12 cellular contexts compared by ENCODE assay signal in the genomic region with DNA sequence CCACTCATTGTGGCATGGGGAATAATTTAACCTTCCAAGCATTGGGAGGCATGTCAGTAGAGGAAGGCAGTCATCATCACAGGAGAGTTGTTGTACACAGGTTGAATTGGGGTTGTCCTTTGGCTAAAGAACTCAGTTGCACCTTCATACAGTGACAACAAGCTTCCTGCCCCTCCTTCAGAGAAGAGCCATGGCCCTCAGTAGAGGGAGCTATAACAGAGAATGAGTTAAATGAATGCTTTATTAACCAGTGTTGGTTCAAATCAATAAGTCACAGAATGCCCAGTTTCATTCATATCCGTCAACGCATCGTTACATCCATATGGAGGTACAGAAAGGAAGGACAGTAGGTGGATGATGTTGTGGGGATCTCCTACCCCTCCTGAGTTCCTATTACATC. TPM values are rescaled to one million over a fixed set of nuclear protein-coding genes. Genes with fewer than 3 reads are reported as not detected.
DNase-seq lines count a peak whose midpoint lies in the region; ATAC-seq and TF ChIP-seq lines count a peak whose summit lies in the region.
"Had no signal": no experiment of that assay in that cellular context is flagged by ENCODE, and none has a peak within 500 bp of the region (broad histone marks: within the 10 kb centered on the region; RNA-seq: fewer than 3 reads in every experiment).

No MANE protein-coding gene starts in this region.

- CTCF ChIA-PET in WTC11 (lab: Charles Lee) = interaction anchor here (0.6 to 1.0 kb wide), 5 partner anchors 10 to 164 kb away, joined by 3 read pairs; no protein-coding TSS in a partner anchor

- TF ChIP-seq CTCF in 22Rv1 (IDR thresholded peaks at IDR 0.05) (peak; percentile 27), GM06990 (IDR thresholded peaks at IDR 0.05; ENCODE audit: insufficient read depth, low read length, poor library complexity, severe bottlenecking) (peak; percentile 17), NB4 (IDR thresholded peaks at IDR 0.05; ENCODE audit: low read depth, low read length) (peak; percentile 4), WTC11 (IDR thresholded peaks at IDR 0.05) (no peak)

- ATAC-seq in WTC11 (peak; percentile 56; the same call in 1 of the 2 replicates), GM21786 (IDR thresholded peaks at IDR 0.05; ENCODE audit: unreplicated experiment) (no peak)

- H3K27me3 Mint-ChIP-seq in WTC11 (ENCODE audit: low read depth) = no peaks in the 10 kb centered on the region
- peaks cover 3% of the 10 kb centered on the region for H3K27me3 Mint-ChIP-seq in activated CD4-positive, alpha-beta T cell treated with anti-CD3 and anti-CD28 coated beads, Interleukin-2, amount 10 ng/mL, durations not matched to agents 24 days and 14 days

- peaks cover 7% of the 10 kb centered on the region for H3K4me1 Mint-ChIP-seq in WTC11
- H3K4me1 Mint-ChIP-seq in activated CD4-positive, alpha-beta T cell treated with anti-CD3 and anti-CD28 coated beads, Interleukin-2, amount 10 ng/mL, durations not matched to agents 24 days and 14 days = peaks cover 21% of the 10 kb centered on the region

- DNase-seq in GM06990 (ENCODE audit: extremely low read depth, insufficient read length) (no peak), NB4 (ENCODE audit: low read depth) (no peak), WTC11 (ENCODE audit: low spot score) (no peak), OCI-M2 (lab: John Stamatoyannopoulos, UW; ENCODE audit: unreplicated experiment) (no peak)
- no peak for DNase-seq in activated CD4-positive, alpha-beta T cell treated with anti-CD3 and anti-CD28 coated beads, Interleukin-2, amount 10 ng/mL, durations not matched to agents 24 days and 14 days
- DNase-seq: BE2C, DMS 273 treated with DMSO at 0.1 percent for 48 hours, NCI-H345, NCI-H774, RPMI8226 had no signal

- no peaks in the 10 kb centered on the region for H3K36me3 ChIP-seq in GM06990 (ENCODE audit: control insufficient read depth, insufficient read depth, low read length)
- H3K36me3 ChIP-seq: BE2C had no signal

- H3K4me3 ChIP-seq in GM06990 (replicated peaks; ENCODE audit: low read depth, low read length) = no peak overlapping the region
- H3K4me3 ChIP-seq in NB4 (ENCODE audit: low read depth, low read length) = no peak overlapping the region

- TF ChIP-seq POLR2A in NB4 (IDR thresholded peaks at IDR 0.05; ENCODE audit: extremely low read depth, insufficient read length) = no peak

- intact Hi-C loops in activated CD4-positive, alpha-beta T cell treated with anti-CD3 and anti-CD28 coated beads, Interleukin-2, amount 10 ng/mL, durations not matched to agents 24 days and 14 days (cut with micrococcal nuclease) = no loop called here

- no peaks in the 10 kb centered on the region for H3K36me3 Mint-ChIP-seq in WTC11
- no peaks in the 10 kb centered on the region for H3K36me3 Mint-ChIP-seq in activated CD4-positive, alpha-beta T cell treated with anti-CD3 and anti-CD28 coated beads, Interleukin-2, amount 10 ng/mL, durations not matched to agents 24 days and 14 days (ENCODE audit: low read depth)

- H3K27ac Mint-ChIP-seq in WTC11 = no peak overlapping the region
- H3K27ac Mint-ChIP-seq in activated CD4-positive, alpha-beta T cell treated with anti-CD3 and anti-CD28 coated beads, Interleukin-2, amount 10 ng/mL, durations not matched to agents 24 days and 14 days = no peak overlapping the region

- H3K4me3 Mint-ChIP-seq in WTC11 = no peak overlapping the region
- H3K4me3 Mint-ChIP-seq in activated CD4-positive, alpha-beta T cell treated with anti-CD3 and anti-CD28 coated beads, Interleukin-2, amount 10 ng/mL, durations not matched to agents 24 days and 14 days = no peak overlapping the region

- H3K9me3 Mint-ChIP-seq in WTC11 = no peaks in the 10 kb centered on the region
- H3K9me3 Mint-ChIP-seq in activated CD4-positive, alpha-beta T cell treated with anti-CD3 and anti-CD28 coated beads, Interleukin-2, amount 10 ng/mL, durations not matched to agents 24 days and 14 days = peaks cover 3% of the 10 kb centered on the region

- POLR2A ChIA-PET in WTC11 (lab: Charles Lee) = no interaction called here

- no peaks in the 10 kb centered on the region for H3K27me3 ChIP-seq in GM06990 (replicated peaks; ENCODE audit: control insufficient read depth, insufficient read depth, low read length)
- H3K27me3 ChIP-seq: BE2C had no signal

- H3K27ac ChIP-seq in 22Rv1 = no peak overlapping the region

TF ChIP-seq in WTC11, 78 proteins besides CTCF, POLR2A, EP300 and RAD21:
- TF ChIP-seq ZNF396 (CRISPR knock-in tag; IDR thresholded peaks at IDR 0.05; ENCODE audit: borderline replicate concordance) = no peak
- TF ChIP-seq ZNF219 (CRISPR knock-in tag; IDR thresholded peaks at IDR 0.05; ENCODE audit: borderline replicate concordance) = no peak
- no peak for TF ChIP-seq NR2C2 (CRISPR knock-in tag; IDR thresholded peaks at IDR 0.05)
- no peak for TF ChIP-seq SMAD4 (CRISPR knock-in tag; IDR thresholded peaks at IDR 0.05)
- TF ChIP-seq, protein P1, sequence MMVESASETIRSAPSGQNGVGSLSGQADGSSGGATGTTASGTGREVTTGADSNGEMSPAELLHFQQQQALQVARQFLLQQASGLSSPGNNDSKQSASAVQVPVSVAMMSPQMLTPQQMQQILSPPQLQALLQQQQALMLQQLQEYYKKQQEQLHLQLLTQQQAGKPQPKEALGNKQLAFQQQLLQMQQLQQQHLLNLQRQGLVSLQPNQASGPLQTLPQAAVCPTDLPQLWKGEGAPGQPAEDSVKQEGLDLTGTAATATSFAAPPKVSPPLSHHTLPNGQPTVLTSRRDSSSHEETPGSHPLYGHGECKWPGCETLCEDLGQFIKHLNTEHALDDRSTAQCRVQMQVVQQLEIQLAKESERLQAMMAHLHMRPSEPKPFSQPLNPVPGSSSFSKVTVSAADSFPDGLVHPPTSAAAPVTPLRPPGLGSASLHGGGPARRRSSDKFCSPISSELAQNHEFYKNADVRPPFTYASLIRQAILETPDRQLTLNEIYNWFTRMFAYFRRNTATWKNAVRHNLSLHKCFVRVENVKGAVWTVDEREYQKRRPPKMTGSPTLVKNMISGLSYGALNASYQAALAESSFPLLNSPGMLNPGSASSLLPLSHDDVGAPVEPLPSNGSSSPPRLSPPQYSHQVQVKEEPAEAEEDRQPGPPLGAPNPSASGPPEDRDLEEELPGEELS (CRISPR knock-in tag; IDR thresholded peaks at IDR 0.05) = no peak
- no peak for TF ChIP-seq FOXP1 (CRISPR knock-in tag; IDR thresholded peaks at IDR 0.05; ENCODE audit: borderline replicate concordance)
- no peak for TF ChIP-seq GRHL2 (CRISPR knock-in tag; IDR thresholded peaks at IDR 0.05; ENCODE audit: insufficient replicate concordance, severe bottlenecking)
- TF ChIP-seq GABPB1 (CRISPR knock-in tag; IDR thresholded peaks at IDR 0.05) = no peak
- TF ChIP-seq ZNF263 (CRISPR knock-in tag; IDR thresholded peaks at IDR 0.05; ENCODE audit: low read depth) = no peak

RNA-seq across cellular contexts. Expression of a gene that starts 4.8 kb away (rescaled TPM):
- not detected in 3 replicates for total RNA-seq in WTC11 (2021)
- total RNA-seq in activated CD4-positive, alpha-beta T cell treated with anti-CD3 and anti-CD28 coated beads, Interleukin-2, amount 10 ng/mL, durations not matched to agents 24 days and 14 days = not detected in 2 replicates
